15 cellular contexts compared by ENCODE assay signal in the genomic region with DNA sequence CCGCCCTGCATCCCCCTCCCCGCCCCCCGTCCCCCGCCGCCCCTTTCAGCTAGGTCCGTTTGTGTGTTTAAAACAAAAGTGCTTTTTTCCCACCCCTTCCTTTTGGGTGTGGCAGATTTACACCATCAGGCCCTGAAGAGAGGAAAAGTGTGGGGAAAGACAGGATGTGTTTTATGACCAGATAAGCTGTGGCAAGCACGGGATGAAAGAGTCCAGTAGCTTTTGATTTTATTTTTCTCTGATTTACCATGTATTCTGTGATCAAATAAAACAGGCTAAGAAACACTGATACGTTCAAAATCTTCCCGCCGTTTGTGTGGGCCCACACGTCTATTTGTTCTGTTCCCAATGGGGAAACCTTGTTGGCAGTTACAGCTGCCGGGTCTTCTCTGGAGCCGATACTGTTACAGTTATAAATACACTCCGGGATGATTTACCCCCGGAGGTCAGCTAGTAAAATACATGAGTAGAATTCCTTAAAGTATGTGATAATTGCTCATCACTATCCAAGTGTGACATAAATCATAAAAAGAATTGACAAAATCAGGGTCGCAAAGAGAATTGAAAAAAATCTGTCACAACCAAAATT. TPM values are rescaled to one million over a fixed set of nuclear protein-coding genes. Genes with fewer than 3 reads are reported as not detected.
DNase-seq lines count a peak whose midpoint lies in the region; ATAC-seq and TF ChIP-seq lines count a peak whose summit lies in the region.
"Had no signal": no experiment of that assay in that cellular context is flagged by ENCODE, and none has a peak within 500 bp of the region (broad histone marks: within the 10 kb centered on the region; RNA-seq: fewer than 3 reads in every experiment).

No MANE protein-coding gene starts in this region.

- DNase-seq in activated CD8-positive, alpha-beta T cell treated with anti-CD3 and anti-CD28 coated beads, Interleukin-2, amount 10 ng/mL, durations not matched to agents 7 days and 5 days = no peak
- no peak for DNase-seq in activated CD8-positive, alpha-beta T cell treated with anti-CD3 and anti-CD28 coated beads for 36 hours
- DNase-seq in WTC11 (ENCODE audit: low spot score) (no peak), left kidney (ENCODE audit: low read depth, low spot score) (peak; percentile 67), upper lobe of left lung (no peak), anterior cingulate cortex (lab: John Stamatoyannopoulos, UW) (no peak), NCI-H2029 treated with DMSO at 0.1 percent for 48 hours (lab: John Stamatoyannopoulos, UW) (no peak)
- DNase-seq: activated CD4-positive, alpha-beta T cell treated with anti-CD3 and anti-CD28 coated beads, Interleukin-2, amount 50 U/mL, for 4 hours; GOT3; Karpas-422; NCI-H446; posterior cingulate gyrus had no signal

- H3K4me1 ChIP-seq in upper lobe of left lung = no peaks in the 10 kb centered on the region

- H3K27ac Mint-ChIP-seq in activated CD8-positive, alpha-beta T cell treated with anti-CD3 and anti-CD28 coated beads, Interleukin-2, amount 10 ng/mL, durations not matched to agents 7 days and 5 days = peak overlapping the region; percentile 77
- H3K27ac Mint-ChIP-seq in activated CD8-positive, alpha-beta T cell treated with anti-CD3 and anti-CD28 coated beads for 36 hours = no peak overlapping the region
- H3K27ac Mint-ChIP-seq in WTC11 = peak overlapping the region; percentile 24; the same call in 1 of the 2 replicates

- peaks cover 18% of the 10 kb centered on the region for H3K4me1 Mint-ChIP-seq in activated CD8-positive, alpha-beta T cell treated with anti-CD3 and anti-CD28 coated beads, Interleukin-2, amount 10 ng/mL, durations not matched to agents 7 days and 5 days (ENCODE audit: low read depth)
- H3K4me1 Mint-ChIP-seq in activated CD8-positive, alpha-beta T cell treated with anti-CD3 and anti-CD28 coated beads for 36 hours (ENCODE audit: low read depth) = peaks cover 9% of the 10 kb centered on the region
- peaks cover 6% of the 10 kb centered on the region; the same call in 1 of the 2 replicates for H3K4me1 Mint-ChIP-seq in WTC11

- H3K27me3 ChIP-seq in upper lobe of left lung = no peaks in the 10 kb centered on the region
- H3K27me3 ChIP-seq: SJSA1, vagina had no signal

- no peaks in the 10 kb centered on the region for H3K36me3 ChIP-seq in upper lobe of left lung
- H3K36me3 ChIP-seq: SJSA1, vagina had no signal

- no peak for ATAC-seq in activated CD8-positive, alpha-beta T cell treated with anti-CD3 and anti-CD28 coated beads, Interleukin-2, amount 10 ng/mL, durations not matched to agents 7 days and 5 days
- ATAC-seq in activated CD8-positive, alpha-beta T cell treated with anti-CD3 and anti-CD28 coated beads for 36 hours = no peak
- no peak for ATAC-seq in WTC11
- ATAC-seq in upper lobe of left lung (ENCODE audit: low FRiP score in 2 of 2) = no peak
- ATAC-seq in GM18868 (IDR thresholded peaks at IDR 0.05; ENCODE audit: unreplicated experiment) = no peak

- H3K9me3 ChIP-seq in upper lobe of left lung = no peaks in the 10 kb centered on the region
- H3K9me3 ChIP-seq: SJSA1, vagina had no signal

- H3K27me3 Mint-ChIP-seq in activated CD8-positive, alpha-beta T cell treated with anti-CD3 and anti-CD28 coated beads, Interleukin-2, amount 10 ng/mL, durations not matched to agents 7 days and 5 days (ENCODE audit: low read depth) = no peaks in the 10 kb centered on the region
- H3K27me3 Mint-ChIP-seq in activated CD8-positive, alpha-beta T cell treated with anti-CD3 and anti-CD28 coated beads for 36 hours = peaks cover 16% of the 10 kb centered on the region
- no peaks in the 10 kb centered on the region for H3K27me3 Mint-ChIP-seq in WTC11 (ENCODE audit: low read depth)

- POLR2A ChIA-PET in activated CD8-positive, alpha-beta T cell treated with anti-CD3 and anti-CD28 coated beads, Interleukin-2, amount 10 ng/mL, durations not matched to agents 7 days and 5 days (lab: Charles Lee) = interaction anchor here (1.0 to 2.1 kb wide), 2 partner anchors 10 to 12 kb away, joined by 4 to 7 read pairs; a partner anchor contains a TSS
- POLR2A ChIA-PET in activated CD8-positive, alpha-beta T cell treated with anti-CD3 and anti-CD28 coated beads for 36 hours (lab: Charles Lee) = no interaction called here
- POLR2A ChIA-PET in WTC11 (lab: Charles Lee) = no interaction called here

- no peak overlapping the region for H3K4me3 ChIP-seq in upper lobe of left lung
- H3K4me3 ChIP-seq: SJSA1 had no signal

- H3K27ac ChIP-seq in upper lobe of left lung = peak overlapping the region in 3 of 4 donors; percentile 36 to 71 (median 55)
- H3K27ac ChIP-seq: SJSA1 had no signal

- CTCF ChIA-PET in activated CD8-positive, alpha-beta T cell treated with anti-CD3 and anti-CD28 coated beads, Interleukin-2, amount 10 ng/mL, durations not matched to agents 7 days and 5 days (lab: Charles Lee) = interaction anchor here (1.1 kb wide), 1 partner anchor 11 kb away, joined by 5 read pairs; a partner anchor contains a TSS
- CTCF ChIA-PET in activated CD8-positive, alpha-beta T cell treated with anti-CD3 and anti-CD28 coated beads for 36 hours (lab: Charles Lee) = no interaction called here
- CTCF ChIA-PET in WTC11 (lab: Charles Lee) = interaction anchor here (1.3 kb wide), 1 partner anchor 11 kb away, joined by 3 read pairs; a partner anchor contains a TSS

- intact Hi-C loops in activated CD8-positive, alpha-beta T cell treated with anti-CD3 and anti-CD28 coated beads for 36 hours (cut with micrococcal nuclease) = no loop called here

- TF ChIP-seq EP300 in upper lobe of left lung (IDR thresholded peaks at IDR 0.05) = no peak

- H3K4me3 Mint-ChIP-seq in activated CD8-positive, alpha-beta T cell treated with anti-CD3 and anti-CD28 coated beads, Interleukin-2, amount 10 ng/mL, durations not matched to agents 7 days and 5 days = peak overlapping the region; percentile 43
- H3K4me3 Mint-ChIP-seq in activated CD8-positive, alpha-beta T cell treated with anti-CD3 and anti-CD28 coated beads for 36 hours = no peak overlapping the region
- no peak overlapping the region for H3K4me3 Mint-ChIP-seq in WTC11

- H3K36me3 Mint-ChIP-seq in activated CD8-positive, alpha-beta T cell treated with anti-CD3 and anti-CD28 coated beads, Interleukin-2, amount 10 ng/mL, durations not matched to agents 7 days and 5 days (ENCODE audit: low read depth) = peaks cover 7% of the 10 kb centered on the region
- H3K36me3 Mint-ChIP-seq in activated CD8-positive, alpha-beta T cell treated with anti-CD3 and anti-CD28 coated beads for 36 hours (ENCODE audit: low read depth) = peaks cover 6% of the 10 kb centered on the region
- H3K36me3 Mint-ChIP-seq in WTC11 = no peaks in the 10 kb centered on the region

- no peak for TF ChIP-seq CTCF in activated CD8-positive, alpha-beta T cell treated with anti-CD3 and anti-CD28 coated beads for 36 hours (IDR thresholded peaks at IDR 0.05)
- no peak for TF ChIP-seq CTCF in WTC11 (IDR thresholded peaks at IDR 0.05)
- TF ChIP-seq CTCF in upper lobe of left lung (IDR thresholded peaks at IDR 0.05) = no peak

- WGBS in upper lobe of left lung, 2 donors = 29 to 37% methylated on average over 16 of the region's 16 CpGs

- TF ChIP-seq POLR2A in upper lobe of left lung (IDR thresholded peaks at IDR 0.05) = no peak

- H3K9me3 Mint-ChIP-seq in activated CD8-positive, alpha-beta T cell treated with anti-CD3 and anti-CD28 coated beads, Interleukin-2, amount 10 ng/mL, durations not matched to agents 7 days and 5 days (ENCODE audit: insufficient read depth) = no peaks in the 10 kb centered on the region
- peaks cover 7% of the 10 kb centered on the region for H3K9me3 Mint-ChIP-seq in activated CD8-positive, alpha-beta T cell treated with anti-CD3 and anti-CD28 coated beads for 36 hours
- peaks cover 18% of the 10 kb centered on the region for H3K9me3 Mint-ChIP-seq in WTC11

TF ChIP-seq in WTC11, 78 proteins besides CTCF, POLR2A, EP300 and RAD21 (continues in another document):
- TF ChIP-seq, protein P1, sequence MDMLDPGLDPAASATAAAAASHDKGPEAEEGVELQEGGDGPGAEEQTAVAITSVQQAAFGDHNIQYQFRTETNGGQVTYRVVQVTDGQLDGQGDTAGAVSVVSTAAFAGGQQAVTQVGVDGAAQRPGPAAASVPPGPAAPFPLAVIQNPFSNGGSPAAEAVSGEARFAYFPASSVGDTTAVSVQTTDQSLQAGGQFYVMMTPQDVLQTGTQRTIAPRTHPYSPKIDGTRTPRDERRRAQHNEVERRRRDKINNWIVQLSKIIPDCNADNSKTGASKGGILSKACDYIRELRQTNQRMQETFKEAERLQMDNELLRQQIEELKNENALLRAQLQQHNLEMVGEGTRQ (CRISPR knock-in tag; IDR thresholded peaks at IDR 0.05) = no peak
- TF ChIP-seq NFYB (CRISPR knock-in tag; conservative IDR thresholded peaks at IDR 0.05; ENCODE audit: low read depth) = no peak
- no peak for TF ChIP-seq TP53 (CRISPR knock-in tag; IDR thresholded peaks at IDR 0.05)
- no peak for TF ChIP-seq ETV6 (CRISPR knock-in tag; IDR thresholded peaks at IDR 0.05)
- TF ChIP-seq ZNF263 (CRISPR knock-in tag; IDR thresholded peaks at IDR 0.05; ENCODE audit: low read depth) = no peak

RNA-seq across cellular contexts. Expression of a gene that starts 10.8 kb away (rescaled TPM):
- 1 to 10 TPM in 1 of 2 experiments, under 1 TPM in 1; 0.97 to 1.3 TPM for total RNA-seq in activated CD8-positive, alpha-beta T cell treated with anti-CD3 and anti-CD28 coated beads, Interleukin-2, amount 10 ng/mL, durations not matched to agents 7 days and 5 days
- total RNA-seq in activated CD8-positive, alpha-beta T cell treated with anti-CD3 and anti-CD28 coated beads for 36 hours = 1 to 10 TPM; 1.1 to 1.2 TPM
- total RNA-seq in WTC11 (2021) (0.33 to 0.69 TPM (median 0.39 TPM) in 3 replicates), upper lobe of left lung (1 to 10 TPM in 4 of 6 donors, under 1 TPM in 2; 0.40 to 4.7 (median 1.3) TPM)

RNA-seq across cellular contexts. Expression of a gene that starts 11.7 kb away (rescaled TPM):
- 10 to 100 TPM; 15.6 to 18.3 TPM for total RNA-seq in activated CD8-positive, alpha-beta T cell treated with anti-CD3 and anti-CD28 coated beads, Interleukin-2, amount 10 ng/mL, durations not matched to agents 7 days and 5 days
- total RNA-seq in activated CD8-positive, alpha-beta T cell treated with anti-CD3 and anti-CD28 coated beads for 36 hours = 10 to 100 TPM; 51.2 to 54.6 TPM
- total RNA-seq in WTC11 (2021) (3.0 to 6.5 TPM (median 5.6 TPM) in 3 replicates), upper lobe of left lung (10 to 100 TPM in 3 of 6 donors, 1 to 10 TPM in 3; 4.4 to 17.4 (median 10.4) TPM)

RNA-seq across cellular contexts. Expression of a gene that starts 40.8 kb away (rescaled TPM):
- total RNA-seq in activated CD8-positive, alpha-beta T cell treated with anti-CD3 and anti-CD28 coated beads, Interleukin-2, amount 10 ng/mL, durations not matched to agents 7 days and 5 days = 10 to 100 TPM; 16.6 to 20.3 TPM
- 10 to 100 TPM; 32.0 to 36.1 TPM for total RNA-seq in activated CD8-positive, alpha-beta T cell treated with anti-CD3 and anti-CD28 coated beads for 36 hours
- total RNA-seq in WTC11 (2021) = 29.6 to 33.0 TPM (median 30.8 TPM) in 3 replicates
- total RNA-seq in upper lobe of left lung = 10 to 100 TPM; 14.1 to 44.0 (median 25.7) TPM
